In the genomic region with DNA sequence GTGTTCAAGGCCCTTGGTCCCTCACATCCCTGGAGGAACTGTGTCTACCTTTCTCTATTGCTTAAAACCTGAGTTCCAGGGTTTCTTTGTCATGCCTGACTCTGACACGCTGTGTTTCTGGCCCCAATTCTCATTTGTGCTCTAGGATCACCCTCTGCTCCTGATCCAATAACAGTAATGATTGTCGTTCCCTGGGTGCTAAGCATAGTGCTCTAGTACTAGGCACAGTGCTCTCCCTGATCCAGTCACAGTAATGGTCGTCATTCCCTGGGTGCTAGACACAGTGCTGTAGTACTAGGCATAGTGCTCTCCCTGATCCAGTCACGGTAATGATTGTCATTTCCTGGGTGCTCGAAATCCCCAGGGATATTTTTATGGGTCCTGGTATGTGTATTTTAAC, we compare ENCODE assay signal across 1 cellular context.
TF ChIP-seq lines count a peak whose summit lies in the region.

No MANE protein-coding gene starts in this region.

TF ChIP-seq in GM23338, 12 proteins besides CTCF, POLR2A, EP300 and RAD21 (continued from another document):
- TF ChIP-seq, protein P1, sequence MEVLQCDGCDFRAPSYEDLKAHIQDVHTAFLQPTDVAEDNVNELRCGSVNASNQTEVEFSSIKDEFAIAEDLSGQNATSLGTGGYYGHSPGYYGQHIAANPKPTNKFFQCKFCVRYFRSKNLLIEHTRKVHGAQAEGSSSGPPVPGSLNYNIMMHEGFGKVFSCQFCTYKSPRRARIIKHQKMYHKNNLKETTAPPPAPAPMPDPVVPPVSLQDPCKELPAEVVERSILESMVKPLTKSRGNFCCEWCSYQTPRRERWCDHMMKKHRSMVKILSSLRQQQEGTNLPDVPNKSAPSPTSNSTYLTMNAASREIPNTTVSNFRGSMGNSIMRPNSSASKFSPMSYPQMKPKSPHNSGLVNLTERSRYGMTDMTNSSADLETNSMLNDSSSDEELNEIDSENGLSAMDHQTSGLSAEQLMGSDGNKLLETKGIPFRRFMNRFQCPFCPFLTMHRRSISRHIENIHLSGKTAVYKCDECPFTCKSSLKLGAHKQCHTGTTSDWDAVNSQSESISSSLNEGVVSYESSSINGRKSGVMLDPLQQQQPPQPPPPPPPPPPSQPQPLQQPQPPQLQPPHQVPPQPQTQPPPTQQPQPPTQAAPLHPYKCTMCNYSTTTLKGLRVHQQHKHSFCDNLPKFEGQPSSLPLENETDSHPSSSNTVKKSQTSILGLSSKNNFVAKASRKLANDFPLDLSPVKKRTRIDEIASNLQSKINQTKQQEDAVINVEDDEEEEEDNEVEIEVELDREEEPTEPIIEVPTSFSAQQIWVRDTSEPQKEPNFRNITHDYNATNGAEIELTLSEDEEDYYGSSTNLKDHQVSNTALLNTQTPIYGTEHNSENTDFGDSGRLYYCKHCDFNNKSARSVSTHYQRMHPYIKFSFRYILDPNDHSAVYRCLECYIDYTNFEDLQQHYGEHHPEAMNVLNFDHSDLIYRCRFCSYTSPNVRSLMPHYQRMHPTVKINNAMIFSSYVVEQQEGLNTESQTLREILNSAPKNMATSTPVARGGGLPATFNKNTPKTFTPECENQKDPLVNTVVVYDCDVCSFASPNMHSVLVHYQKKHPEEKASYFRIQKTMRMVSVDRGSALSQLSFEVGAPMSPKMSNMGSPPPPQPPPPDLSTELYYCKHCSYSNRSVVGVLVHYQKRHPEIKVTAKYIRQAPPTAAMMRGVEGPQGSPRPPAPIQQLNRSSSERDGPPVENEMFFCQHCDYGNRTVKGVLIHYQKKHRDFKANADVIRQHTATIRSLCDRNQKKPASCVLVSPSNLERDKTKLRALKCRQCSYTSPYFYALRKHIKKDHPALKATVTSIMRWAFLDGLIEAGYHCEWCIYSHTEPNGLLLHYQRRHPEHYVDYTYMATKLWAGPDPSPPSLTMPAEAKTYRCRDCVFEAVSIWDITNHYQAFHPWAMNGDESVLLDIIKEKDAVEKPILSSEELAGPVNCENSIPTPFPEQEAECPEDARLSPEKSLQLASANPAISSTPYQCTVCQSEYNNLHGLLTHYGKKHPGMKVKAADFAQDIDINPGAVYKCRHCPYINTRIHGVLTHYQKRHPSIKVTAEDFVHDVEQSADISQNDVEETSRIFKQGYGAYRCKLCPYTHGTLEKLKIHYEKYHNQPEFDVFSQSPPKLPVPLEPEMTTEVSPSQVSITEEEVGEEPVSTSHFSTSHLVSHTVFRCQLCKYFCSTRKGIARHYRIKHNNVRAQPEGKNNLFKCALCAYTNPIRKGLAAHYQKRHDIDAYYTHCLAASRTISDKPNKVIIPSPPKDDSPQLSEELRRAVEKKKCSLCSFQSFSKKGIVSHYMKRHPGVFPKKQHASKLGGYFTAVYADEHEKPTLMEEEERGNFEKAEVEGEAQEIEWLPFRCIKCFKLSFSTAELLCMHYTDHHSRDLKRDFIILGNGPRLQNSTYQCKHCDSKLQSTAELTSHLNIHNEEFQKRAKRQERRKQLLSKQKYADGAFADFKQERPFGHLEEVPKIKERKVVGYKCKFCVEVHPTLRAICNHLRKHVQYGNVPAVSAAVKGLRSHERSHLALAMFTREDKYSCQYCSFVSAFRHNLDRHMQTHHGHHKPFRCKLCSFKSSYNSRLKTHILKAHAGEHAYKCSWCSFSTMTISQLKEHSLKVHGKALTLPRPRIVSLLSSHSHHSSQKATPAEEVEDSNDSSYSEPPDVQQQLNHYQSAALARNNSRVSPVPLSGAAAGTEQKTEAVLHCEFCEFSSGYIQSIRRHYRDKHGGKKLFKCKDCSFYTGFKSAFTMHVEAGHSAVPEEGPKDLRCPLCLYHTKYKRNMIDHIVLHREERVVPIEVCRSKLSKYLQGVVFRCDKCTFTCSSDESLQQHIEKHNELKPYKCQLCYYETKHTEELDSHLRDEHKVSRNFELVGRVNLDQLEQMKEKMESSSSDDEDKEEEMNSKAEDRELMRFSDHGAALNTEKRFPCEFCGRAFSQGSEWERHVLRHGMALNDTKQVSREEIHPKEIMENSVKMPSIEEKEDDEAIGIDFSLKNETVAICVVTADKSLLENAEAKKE (CRISPR knock-in tag; IDR thresholded peaks at IDR 0.05): no peak
- TF ChIP-seq NANOG (IDR thresholded peaks at IDR 0.05; ENCODE audit: borderline replicate concordance) (no peak), JUNB (IDR thresholded peaks at IDR 0.05; ENCODE audit: unreplicated experiment) (no peak), POLR2AphosphoS5 (IDR thresholded peaks at IDR 0.05; ENCODE audit: low read depth) (no peak), EZH2 (IDR thresholded peaks at IDR 0.05; ENCODE audit: low read depth, unreplicated experiment) (no peak)
- TF ChIP-seq, protein P2, sequence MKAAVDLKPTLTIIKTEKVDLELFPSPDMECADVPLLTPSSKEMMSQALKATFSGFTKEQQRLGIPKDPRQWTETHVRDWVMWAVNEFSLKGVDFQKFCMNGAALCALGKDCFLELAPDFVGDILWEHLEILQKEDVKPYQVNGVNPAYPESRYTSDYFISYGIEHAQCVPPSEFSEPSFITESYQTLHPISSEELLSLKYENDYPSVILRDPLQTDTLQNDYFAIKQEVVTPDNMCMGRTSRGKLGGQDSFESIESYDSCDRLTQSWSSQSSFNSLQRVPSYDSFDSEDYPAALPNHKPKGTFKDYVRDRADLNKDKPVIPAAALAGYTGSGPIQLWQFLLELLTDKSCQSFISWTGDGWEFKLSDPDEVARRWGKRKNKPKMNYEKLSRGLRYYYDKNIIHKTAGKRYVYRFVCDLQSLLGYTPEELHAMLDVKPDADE (IDR thresholded peaks at IDR 0.05): no peak
- TF ChIP-seq, protein P3, sequence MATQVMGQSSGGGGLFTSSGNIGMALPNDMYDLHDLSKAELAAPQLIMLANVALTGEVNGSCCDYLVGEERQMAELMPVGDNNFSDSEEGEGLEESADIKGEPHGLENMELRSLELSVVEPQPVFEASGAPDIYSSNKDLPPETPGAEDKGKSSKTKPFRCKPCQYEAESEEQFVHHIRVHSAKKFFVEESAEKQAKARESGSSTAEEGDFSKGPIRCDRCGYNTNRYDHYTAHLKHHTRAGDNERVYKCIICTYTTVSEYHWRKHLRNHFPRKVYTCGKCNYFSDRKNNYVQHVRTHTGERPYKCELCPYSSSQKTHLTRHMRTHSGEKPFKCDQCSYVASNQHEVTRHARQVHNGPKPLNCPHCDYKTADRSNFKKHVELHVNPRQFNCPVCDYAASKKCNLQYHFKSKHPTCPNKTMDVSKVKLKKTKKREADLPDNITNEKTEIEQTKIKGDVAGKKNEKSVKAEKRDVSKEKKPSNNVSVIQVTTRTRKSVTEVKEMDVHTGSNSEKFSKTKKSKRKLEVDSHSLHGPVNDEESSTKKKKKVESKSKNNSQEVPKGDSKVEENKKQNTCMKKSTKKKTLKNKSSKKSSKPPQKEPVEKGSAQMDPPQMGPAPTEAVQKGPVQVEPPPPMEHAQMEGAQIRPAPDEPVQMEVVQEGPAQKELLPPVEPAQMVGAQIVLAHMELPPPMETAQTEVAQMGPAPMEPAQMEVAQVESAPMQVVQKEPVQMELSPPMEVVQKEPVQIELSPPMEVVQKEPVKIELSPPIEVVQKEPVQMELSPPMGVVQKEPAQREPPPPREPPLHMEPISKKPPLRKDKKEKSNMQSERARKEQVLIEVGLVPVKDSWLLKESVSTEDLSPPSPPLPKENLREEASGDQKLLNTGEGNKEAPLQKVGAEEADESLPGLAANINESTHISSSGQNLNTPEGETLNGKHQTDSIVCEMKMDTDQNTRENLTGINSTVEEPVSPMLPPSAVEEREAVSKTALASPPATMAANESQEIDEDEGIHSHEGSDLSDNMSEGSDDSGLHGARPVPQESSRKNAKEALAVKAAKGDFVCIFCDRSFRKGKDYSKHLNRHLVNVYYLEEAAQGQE (IDR thresholded peaks at IDR 0.05; ENCODE audit: unreplicated experiment): no peak
